Comparison of ENCODE assay signal across 15 cellular contexts in genomic region chr12:122820838-122821271, GRCh38. TPM values are rescaled to one million over a fixed set of nuclear protein-coding genes. Genes with fewer than 3 reads are reported as not detected.
DNase-seq lines count a peak whose midpoint lies in the region; ATAC-seq, FAIRE-seq and TF ChIP-seq lines count a peak whose summit lies in the region.
"Had no signal": no experiment of that assay in that cellular context is flagged by ENCODE, and none has a peak within 500 bp of the region (broad histone marks: within the 10 kb centered on the region; RNA-seq: fewer than 3 reads in every experiment).

No MANE protein-coding gene starts in this region.

- no peak overlapping the region for H3K27ac ChIP-seq in pancreas
- no peak overlapping the region for H3K27ac ChIP-seq in A673 (ENCODE audit: low read depth, low read length, poor library complexity, severe bottlenecking)
- H3K27ac ChIP-seq: parathyroid adenoma had no signal

- 54 to 58% methylated on average over 6 to 7 of the region's 7 CpGs for WGBS in pancreas, 2 donors

- DNase-seq in GM12892 (ENCODE audit: insufficient read length), result no peak
- DNase-seq in memory B cell (ENCODE audit: low spot score in 2 of 2), result peak; percentile 35 to 42
- no peak for DNase-seq in pancreas
- no peak for DNase-seq in A673 (ENCODE audit: low spot score)
- DNase-seq: activated naive CD4-positive, alpha-beta T cell; hypothalamus; left colon; small intestine; stimulated activated naive CD8-positive, alpha-beta T cell treated with anti-CD3 and anti-CD28 coated beads, Interleukin-15, Interleukin-2, amounts not matched to agents 100 U/mL and 50 U/mL, for 24 hours had no signal

- H3K27ac Mint-ChIP-seq in memory B cell, result peak overlapping the region; percentile 40

- H3K4me3 ChIP-seq in pancreas (no peak overlapping the region), A673 (ENCODE audit: low read depth, low read length, poor library complexity, severe bottlenecking) (no peak overlapping the region)

- peak overlapping the region; percentile 74 for H3K4me3 Mint-ChIP-seq in memory B cell

- H3K4me1 ChIP-seq in pancreas (peaks cover 8 to 14% (median 9%) of the 10 kb centered on the region in 3 donors), A673 (ENCODE audit: insufficient read depth, low read length, poor library complexity, severe bottlenecking) (no peaks in the 10 kb centered on the region)
- H3K4me1 ChIP-seq: parathyroid adenoma had no signal

- peaks cover 31% of the 10 kb centered on the region for H3K4me1 Mint-ChIP-seq in memory B cell

- H3K27me3 ChIP-seq in pancreas (no peaks in the 10 kb centered on the region), A673 (replicated peaks; ENCODE audit: insufficient read depth, low read depth, low read length, poor library complexity) (no peaks in the 10 kb centered on the region)

- FAIRE-seq in GM12892 (lab: Jason Lieb, UNC) (peak; percentile 86), pancreas (lab: Jason Lieb, UNC) (no peak)
- FAIRE-seq: H54, small intestine had no signal

- no peaks in the 10 kb centered on the region for H3K27me3 Mint-ChIP-seq in memory B cell

- ATAC-seq in GM19452 (IDR thresholded peaks at IDR 0.05; ENCODE audit: unreplicated experiment) (peak; percentile 64), HG03571 (IDR thresholded peaks at IDR 0.05; ENCODE audit: unreplicated experiment) (peak; percentile 70), memory B cell (ENCODE audit: low read depth) (peak; percentile 91), pancreas (no peak), HG02840 (IDR thresholded peaks at IDR 0.05; ENCODE audit: low FRiP score, unreplicated experiment) (no peak), GM18868 (IDR thresholded peaks at IDR 0.05; ENCODE audit: unreplicated experiment) (no peak)
- ATAC-seq: left colon; stimulated activated naive CD8-positive, alpha-beta T cell treated with anti-CD3 and anti-CD28 coated beads, Interleukin-15, Interleukin-2, amounts not matched to agents 100 U/mL and 50 U/mL, for 24 hours had no signal

- no peaks in the 10 kb centered on the region for H3K36me3 Mint-ChIP-seq in memory B cell

- CTCF ChIA-PET in A673 (lab: Charles Lee), result no interaction called here

- TF ChIP-seq CTCF in pancreas (IDR thresholded peaks at IDR 0.05) (no peak), A673 (conservative IDR thresholded peaks at IDR 0.05; ENCODE audit: low read depth, low read length) (no peak)

- BruUV-seq in A673 (replicated peaks; lab: Mats Ljungman, UMichigan), result no TSS peak

- H3K9me3 Mint-ChIP-seq in memory B cell, result no peaks in the 10 kb centered on the region

- POLR2A ChIA-PET in A673 (lab: Charles Lee; ENCODE audit: low non-redundant PET), result no interaction called here

- intact Hi-C loops in pancreas (cut with DNase I) (no loop called here), A673 (cut with micrococcal nuclease; ENCODE audit: unreplicated experiment) (no loop called here)

- TF ChIP-seq POLR2A in GM12892 (IDR thresholded peaks at IDR 0.05; ENCODE audit: low read depth, low read length), result no peak

- H3K36me3 ChIP-seq in pancreas (no peaks in the 10 kb centered on the region), A673 (ENCODE audit: insufficient read depth, low read length, poor library complexity, severe bottlenecking) (no peaks in the 10 kb centered on the region)

- no peaks in the 10 kb centered on the region for H3K9me3 ChIP-seq in pancreas
- H3K9me3 ChIP-seq in A673 (ENCODE audit: low read depth, low read length, poor library complexity, severe bottlenecking), result no peaks in the 10 kb centered on the region

RNA-seq across cellular contexts. Expression of gene HIP1R, which starts 14.4 kb away (rescaled TPM):
- polyA plus RNA-seq in GM12892 (2012; ENCODE audit: missing spikeins), result 4.4 TPM
- total RNA-seq in pancreas, result 10 to 100 TPM; 41.0 to 96.3 (median 47.9) TPM
- 100 to 1,000 TPM; 158 to 206 TPM for polyA plus RNA-seq in pancreas
- total RNA-seq in A673 (2021), result 27.0 and 30.4 TPM in 2 replicates

RNA-seq across cellular contexts. Expression of gene CCDC62, which starts 46.5 kb away (rescaled TPM):
- polyA plus RNA-seq in GM12892 (2012; ENCODE audit: missing spikeins), result 0.47 TPM
- total RNA-seq in pancreas (under 1 TPM; 0.16 to 0.32 (median 0.21) TPM), A673 (2021) (0.20 TPM in 1 of 2 replicates, not detected in the other)
- polyA plus RNA-seq in pancreas, result under 1 TPM; 0.19 to 0.31 TPM

Comparison
In these comparisons a context has a peak if more than half of its experiments do, and no peak if none do; other contexts are left out.
1. DNase-seq: peak in memory B cell (2 of 2); none in GM12892 (single experiment), pancreas (0 of 6) and A673 (single experiment).
2. ATAC-seq: peak in GM19452 (single experiment), HG03571 (single experiment) and memory B cell (single experiment); none in pancreas (0 of 4), HG02840 (single experiment) and GM18868 (single experiment).